ENCODE assay signal across 8 cellular contexts in genomic region chr1:183070923-183071618, GRCh38. TPM values are rescaled to one million over a fixed set of nuclear protein-coding genes. Genes with fewer than 3 reads are reported as not detected.
A peak's percentile ranks its signal among the peaks of the same experiment; 100 is the strongest.
DNase-seq lines count a peak whose midpoint lies in the region; ATAC-seq lines count a peak whose summit lies in the region.

No MANE protein-coding gene starts in this region.

- WGBS in right cardiac atrium, result 27% methylated on average over 3 of the region's 3 CpGs

- H3K27ac ChIP-seq in right cardiac atrium (ENCODE audit: low read length), result peak overlapping the region; percentile 24

- H3K4me1 ChIP-seq in right cardiac atrium (ENCODE audit: control insufficient read depth, insufficient read depth, low read length), result peaks cover 14% of the 10 kb centered on the region

- no peak overlapping the region for H3K4me3 ChIP-seq in right cardiac atrium (ENCODE audit: low read length)

- peak; percentile 83 for ATAC-seq in GM18873 (IDR thresholded peaks at IDR 0.05; ENCODE audit: low FRiP score, unreplicated experiment)
- ATAC-seq in HG02798 (IDR thresholded peaks at IDR 0.05; ENCODE audit: poor library complexity, unreplicated experiment), result peak; percentile 94
- no peak for ATAC-seq in right cardiac atrium

- DNase-seq in NCI-H526 (lab: John Stamatoyannopoulos, UW), result peak; percentile 97
- no peak for DNase-seq in right cardiac atrium
- DNase-seq in activated T-cell treated with anti-CD3 and anti-CD28 coated beads, Interleukin-2, amount 50 U/mL, for 48 hours, result no peak
- no peak for DNase-seq in DMS114 treated with DMSO at 0.1 percent for 48 hours (lab: John Stamatoyannopoulos, UW; ENCODE audit: unreplicated experiment)
- DNase-seq in posterior vena cava (ENCODE audit: low spot score), result no peak
- DNase-seq in activated CD4-positive, CD25-positive, alpha-beta regulatory T cell (lab: John Stamatoyannopoulos, UW), result no peak

- no peaks in the 10 kb centered on the region for H3K27me3 ChIP-seq in right cardiac atrium (ENCODE audit: control insufficient read depth, insufficient read depth)

- intact Hi-C loops in right cardiac atrium (cut with DNase I) (no loop called here), posterior vena cava (cut with DNase I) (no loop called here)

- H3K9me3 ChIP-seq in right cardiac atrium (ENCODE audit: control insufficient read depth, low read length), result no peaks in the 10 kb centered on the region

RNA-seq across cellular contexts. Expression of gene LAMC1, which starts 47.9 kb away (rescaled TPM):
- total RNA-seq in right cardiac atrium (100 to 1,000 TPM in 2 of 4 donors, 10 to 100 TPM in 2; 87.1 to 130 (median 112) TPM), posterior vena cava (100 to 1,000 TPM; 230 to 254 TPM)
- polyA plus RNA-seq in right cardiac atrium, result 40.3 TPM

Comparison
In these comparisons a context has a peak if more than half of its experiments do, and no peak if none do; other contexts are left out.
1. ATAC-seq: peak in GM18873 (single experiment) and HG02798 (single experiment); none in right cardiac atrium (0 of 2).
2. DNase-seq: peak in NCI-H526 (2 of 2); none in right cardiac atrium (0 of 3), activated T-cell treated with anti-CD3 and anti-CD28 coated beads, Interleukin-2, amount 50 U/mL, for 48 hours (0 of 2), DMS114 treated with DMSO at 0.1 percent for 48 hours (single experiment), posterior vena cava (single experiment) and activated CD4-positive, CD25-positive, alpha-beta regulatory T cell (0 of 4).